ENCODE assay signal across 8 cellular contexts in the genomic region with DNA sequence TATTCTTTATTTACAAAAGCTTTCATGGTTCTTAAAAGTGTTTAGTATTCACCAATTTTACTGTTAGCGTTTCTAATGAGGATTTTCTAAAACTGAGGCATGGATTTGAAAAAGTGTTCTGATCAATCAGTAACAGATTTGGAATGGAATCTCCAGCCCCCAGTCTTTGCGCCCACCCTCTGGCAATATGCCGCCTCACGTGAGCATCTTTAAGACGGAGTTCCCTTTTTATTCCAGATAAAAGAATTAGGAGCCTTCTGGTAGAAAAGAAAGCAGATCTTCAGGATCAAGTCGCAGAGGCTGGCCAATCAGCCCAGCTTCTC. TPM values are rescaled to one million over a fixed set of nuclear protein-coding genes. Genes with fewer than 3 reads are reported as not detected.
DNase-seq lines count a peak whose midpoint lies in the region; ATAC-seq, FAIRE-seq and TF ChIP-seq lines count a peak whose summit lies in the region.

No MANE protein-coding gene starts in this region.

- peak overlapping the region; percentile 95 for H3K4me3 ChIP-seq in adipocyte (ENCODE audit: low read length)
- H3K4me3 ChIP-seq in left lung, result peak overlapping the region; percentile 62 to 68
- peak overlapping the region; percentile 73 to 90 for H3K4me3 ChIP-seq in testis

- intact Hi-C loops in left lung (cut with DNase I) (no loop called here), testis (cut with DNase I; ENCODE audit: low total_unique reads) (no loop called here)

- CTCF ChIA-PET in activated CD8-positive, alpha-beta memory T cell treated with anti-CD3 and anti-CD28 coated beads, Interleukin-2, amount 10 ng/mL, durations not matched to agents 7 days and 5 days (lab: Charles Lee), result interaction anchor here (0.9 to 3.5 kb wide), 5 partner anchors 24 to 67 kb away, joined by 3 to 16 read pairs (median 4); partner anchors contain the start of gene GAA

- no peaks in the 10 kb centered on the region for H3K9me3 Mint-ChIP-seq in activated CD8-positive, alpha-beta memory T cell treated with anti-CD3 and anti-CD28 coated beads, Interleukin-2, amount 10 ng/mL, durations not matched to agents 7 days and 5 days (ENCODE audit: low read depth)

- H3K36me3 Mint-ChIP-seq in activated CD8-positive, alpha-beta memory T cell treated with anti-CD3 and anti-CD28 coated beads, Interleukin-2, amount 10 ng/mL, durations not matched to agents 7 days and 5 days, result no peaks in the 10 kb centered on the region

- H3K36me3 ChIP-seq in adipocyte (ENCODE audit: control insufficient read depth, insufficient read depth, low read length, severe bottlenecking) (peaks cover 6% of the 10 kb centered on the region), left lung (no peaks in the 10 kb centered on the region), testis (ENCODE audit: low read depth, missing control alignments) (no peaks in the 10 kb centered on the region)

- FAIRE-seq in D721Med (lab: Jason Lieb, UNC), result no peak

- 12 to 13% methylated on average over 6 of the region's 6 CpGs for WGBS in testis, 2 donors

- no peak for DNase-seq in activated CD8-positive, alpha-beta memory T cell treated with anti-CD3 and anti-CD28 coated beads, Interleukin-2, amount 10 ng/mL, durations not matched to agents 7 days and 5 days
- DNase-seq in activated CD8-positive, alpha-beta memory T cell treated with anti-CD3 and anti-CD28 coated beads, Interleukin-2, amount 50 U/mL, for 48 hours, result no peak
- no peak for DNase-seq in adipocyte (ENCODE audit: low read depth)
- no peak for DNase-seq in left lung
- no peak for DNase-seq in testis
- DNase-seq in NCI-H1694 treated with DMSO at 0.1 percent for 48 hours (lab: John Stamatoyannopoulos, UW), result no peak
- no peak for DNase-seq in NCI-H446 treated with DMSO at 0.1 percent for 48 hours (lab: John Stamatoyannopoulos, UW)
- no peak for DNase-seq in D721Med (ENCODE audit: insufficient read length, low spot score)

- peak overlapping the region; percentile 75 to 80 for H3K27ac ChIP-seq in left lung
- peak overlapping the region in 1 of 2 donors; percentile 85 for H3K27ac ChIP-seq in testis

- ATAC-seq in activated CD8-positive, alpha-beta memory T cell treated with anti-CD3 and anti-CD28 coated beads, Interleukin-2, amount 10 ng/mL, durations not matched to agents 7 days and 5 days, result no peak
- ATAC-seq in left lung, result no peak

- no peaks in the 10 kb centered on the region for H3K9me3 ChIP-seq in adipocyte (ENCODE audit: control insufficient read depth, low read length)
- H3K9me3 ChIP-seq in left lung, result no peaks in the 10 kb centered on the region
- no peaks in the 10 kb centered on the region for H3K9me3 ChIP-seq in testis

- TF ChIP-seq CTCF in left lung (IDR thresholded peaks at IDR 0.05), result no peak
- no peak for TF ChIP-seq CTCF in testis (IDR thresholded peaks at IDR 0.05)
- no peak for TF ChIP-seq CTCF in D721Med (IDR thresholded peaks at IDR 0.05; ENCODE audit: insufficient read depth, missing control alignments)

- H3K27ac Mint-ChIP-seq in activated CD8-positive, alpha-beta memory T cell treated with anti-CD3 and anti-CD28 coated beads, Interleukin-2, amount 10 ng/mL, durations not matched to agents 7 days and 5 days, result no peak overlapping the region

- H3K4me3 Mint-ChIP-seq in activated CD8-positive, alpha-beta memory T cell treated with anti-CD3 and anti-CD28 coated beads, Interleukin-2, amount 10 ng/mL, durations not matched to agents 7 days and 5 days, result peak overlapping the region; percentile 75

- H3K9ac ChIP-seq in adipocyte (ENCODE audit: low read length), result peak overlapping the region; percentile 98

- TF ChIP-seq POLR2A in testis (IDR thresholded peaks at IDR 0.05), result no peak

- peaks cover 16% of the 10 kb centered on the region for H3K4me1 Mint-ChIP-seq in activated CD8-positive, alpha-beta memory T cell treated with anti-CD3 and anti-CD28 coated beads, Interleukin-2, amount 10 ng/mL, durations not matched to agents 7 days and 5 days

- H3K4me1 ChIP-seq in adipocyte (ENCODE audit: control insufficient read depth, insufficient read depth, low read length) (peaks cover 50% of the 10 kb centered on the region), left lung (peaks cover 10 to 47% of the 10 kb centered on the region in 2 donors), testis (peaks cover 3% of the 10 kb centered on the region)

- peaks cover 35% of the 10 kb centered on the region for H3K27me3 Mint-ChIP-seq in activated CD8-positive, alpha-beta memory T cell treated with anti-CD3 and anti-CD28 coated beads, Interleukin-2, amount 10 ng/mL, durations not matched to agents 7 days and 5 days

- H3K27me3 ChIP-seq in adipocyte (replicated peaks; ENCODE audit: control insufficient read depth, insufficient read depth, low read length) (no peaks in the 10 kb centered on the region), left lung (peaks cover 0 to 33% of the 10 kb centered on the region in 2 donors), testis (no peaks in the 10 kb centered on the region)

RNA-seq across cellular contexts. Expression of gene TBC1D16, which starts 1.1 kb away (rescaled TPM):
- 1 to 10 TPM; 1.2 to 2.8 TPM for total RNA-seq in activated CD8-positive, alpha-beta memory T cell treated with anti-CD3 and anti-CD28 coated beads, Interleukin-2, amount 10 ng/mL, durations not matched to agents 7 days and 5 days
- total RNA-seq in left lung, result 10 to 100 TPM; 28.6 to 49.1 TPM
- 10 to 100 TPM; 11.0 to 16.0 TPM for total RNA-seq in testis
- polyA plus RNA-seq in testis (ENCODE audit: insufficient read depth, low read depth, low replicate concordance), result 11.7 TPM

RNA-seq across cellular contexts. Expression of gene CCDC40, which starts 1.8 kb away (rescaled TPM):
- total RNA-seq in activated CD8-positive, alpha-beta memory T cell treated with anti-CD3 and anti-CD28 coated beads, Interleukin-2, amount 10 ng/mL, durations not matched to agents 7 days and 5 days, result under 1 TPM; 0.20 to 0.84 TPM
- total RNA-seq in left lung (1 to 10 TPM; 8.0 to 8.4 TPM), testis (10 to 100 TPM; 26.7 to 43.6 TPM)
- 38.6 TPM for polyA plus RNA-seq in testis (ENCODE audit: insufficient read depth, low read depth, low replicate concordance)

Comparison
In these comparisons a context has a peak if more than half of its experiments do, and no peak if none do; other contexts are left out.
1. RNA of gene CCDC40, which starts 1.8 kb away (total RNA-seq): 26.7 to 43.6 TPM in testis and 8.0 to 8.4 TPM in left lung; 0.20 to 0.84 TPM in activated CD8-positive, alpha-beta memory T cell treated with anti-CD3 and anti-CD28 coated beads, Interleukin-2, amount 10 ng/mL, durations not matched to agents 7 days and 5 days; every median in the first group is over 4 times any median in the second.
2. Peak in every context shown above with its lines, with median percentiles within 50 percentile points of each other: H3K4me3 ChIP-seq.